1 cellular context compared by ENCODE assay signal in the genomic region with DNA sequence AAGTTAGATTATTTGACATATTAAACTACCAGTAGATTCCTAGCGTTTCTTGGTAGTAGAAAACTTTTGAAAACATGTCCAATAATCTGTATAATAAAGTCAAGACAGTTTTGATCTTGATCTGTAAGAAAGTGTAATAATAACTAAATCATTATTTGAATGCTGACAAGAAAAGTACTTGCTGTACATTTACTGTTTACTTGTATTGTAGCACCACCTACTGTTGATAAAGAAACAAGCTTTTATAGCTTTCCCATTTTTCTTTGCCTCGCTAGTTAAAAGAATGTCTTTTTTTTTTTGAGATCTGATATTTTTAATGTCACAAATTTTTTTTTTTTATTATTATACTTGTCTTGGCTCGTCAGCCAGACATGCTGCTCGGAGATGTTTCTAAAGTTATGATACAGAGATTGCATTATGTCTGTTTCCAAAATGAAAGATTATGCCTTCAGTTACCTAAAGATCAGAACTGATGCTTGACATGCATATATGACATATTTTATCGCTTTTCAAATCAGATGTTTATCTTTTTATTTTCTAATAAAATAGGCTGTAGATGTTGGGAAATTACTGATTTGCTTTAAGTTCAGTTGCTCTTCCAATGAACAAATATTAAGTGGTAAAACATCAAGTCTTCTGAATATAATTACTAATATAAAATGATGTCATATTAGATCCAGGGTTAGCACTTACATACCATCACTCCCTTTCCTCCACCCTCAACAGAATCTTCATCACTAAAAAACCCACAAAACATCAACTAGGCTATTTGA.
TF ChIP-seq lines count a peak whose summit lies in the region.

No MANE protein-coding gene starts in this region.

TF ChIP-seq in liver, 16 proteins besides CTCF, POLR2A, EP300 and RAD21 (continued from another document):
- TF ChIP-seq, protein P1, sequence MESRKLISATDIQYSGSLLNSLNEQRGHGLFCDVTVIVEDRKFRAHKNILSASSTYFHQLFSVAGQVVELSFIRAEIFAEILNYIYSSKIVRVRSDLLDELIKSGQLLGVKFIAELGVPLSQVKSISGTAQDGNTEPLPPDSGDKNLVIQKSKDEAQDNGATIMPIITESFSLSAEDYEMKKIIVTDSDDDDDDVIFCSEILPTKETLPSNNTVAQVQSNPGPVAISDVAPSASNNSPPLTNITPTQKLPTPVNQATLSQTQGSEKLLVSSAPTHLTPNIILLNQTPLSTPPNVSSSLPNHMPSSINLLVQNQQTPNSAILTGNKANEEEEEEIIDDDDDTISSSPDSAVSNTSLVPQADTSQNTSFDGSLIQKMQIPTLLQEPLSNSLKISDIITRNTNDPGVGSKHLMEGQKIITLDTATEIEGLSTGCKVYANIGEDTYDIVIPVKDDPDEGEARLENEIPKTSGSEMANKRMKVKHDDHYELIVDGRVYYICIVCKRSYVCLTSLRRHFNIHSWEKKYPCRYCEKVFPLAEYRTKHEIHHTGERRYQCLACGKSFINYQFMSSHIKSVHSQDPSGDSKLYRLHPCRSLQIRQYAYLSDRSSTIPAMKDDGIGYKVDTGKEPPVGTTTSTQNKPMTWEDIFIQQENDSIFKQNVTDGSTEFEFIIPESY (IDR thresholded peaks at IDR 0.05): no peak
- no peak for TF ChIP-seq NR2F2 (IDR thresholded peaks at IDR 0.05)
- TF ChIP-seq RXRA (IDR thresholded peaks at IDR 0.05): no peak
- TF ChIP-seq EGR1 (IDR thresholded peaks at IDR 0.05; ENCODE audit: low read depth in 2 of 2): no peak
- TF ChIP-seq YY1 (IDR thresholded peaks at IDR 0.05): no peak
